Comparison of ENCODE assay signal across 28 cellular contexts in the genomic region with DNA sequence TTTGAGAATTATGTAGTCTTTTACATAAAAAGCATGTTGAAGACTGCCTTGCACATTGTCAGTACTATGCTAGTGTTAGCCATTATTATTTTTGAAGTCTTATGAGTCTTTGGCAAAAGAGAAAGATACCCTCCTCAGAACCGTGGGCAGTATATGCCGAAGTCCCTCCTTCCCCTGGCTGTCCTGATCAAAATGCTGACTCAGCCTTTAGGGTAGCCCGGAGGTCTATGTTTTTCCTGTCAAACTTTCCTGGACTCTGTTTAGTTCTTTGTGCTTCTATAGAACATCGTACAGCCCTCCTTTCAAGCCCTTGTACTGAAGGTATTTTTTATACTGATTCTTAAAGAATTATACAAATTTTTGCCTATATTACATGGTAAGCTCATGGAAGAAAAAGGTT.
"Had no signal": no experiment of that assay in that cellular context is flagged by ENCODE, and none has a peak within 500 bp of the region (broad histone marks: within the 10 kb centered on the region; RNA-seq: fewer than 3 reads in every experiment).

No MANE protein-coding gene starts in this region.

- H3K27me3 ChIP-seq: gastrocnemius medialis, left lung had no signal

- H3K9me3 Mint-ChIP-seq: dendritic cell treated with granulocyte-macrophage colony-stimulating factor and Interleukin-4, amounts not matched to agents 40 ng/mL and 50 ng/mL, for 4 days; effector memory CD8-positive, alpha-beta T cell; endodermal cell; mesothelial cell of epicardium; naive thymus-derived CD8-positive, alpha-beta T cell had no signal

- H3K4me1 Mint-ChIP-seq: naive B cell had no signal

- H3K27ac ChIP-seq: epithelial cell of prostate, esophagus squamous epithelium, gastrocnemius medialis, heart right ventricle, left lung, lower lobe of right lung had no signal

- H3K36me3 Mint-ChIP-seq: mesothelial cell of epicardium; naive B cell; naive thymus-derived CD8-positive, alpha-beta T cell had no signal

- H3K27me3 Mint-ChIP-seq: dendritic cell treated with granulocyte-macrophage colony-stimulating factor and Interleukin-4, amounts not matched to agents 40 ng/mL and 50 ng/mL, for 4 days; naive B cell had no signal

- H3K36me3 ChIP-seq: esophagus squamous epithelium, gastrocnemius medialis, heart right ventricle, left lung, lower lobe of right lung had no signal

- H3K9me3 ChIP-seq: esophagus squamous epithelium, gastrocnemius medialis, heart right ventricle, left lung, lower lobe of right lung, mucosa of descending colon had no signal

- ATAC-seq: effector memory CD8-positive, alpha-beta T cell; esophagus mucosa; gastrocnemius medialis; heart right ventricle; left cardiac atrium; left lung; left ventricle myocardium superior; lower lobe of right lung; mucosa of descending colon; naive thymus-derived CD8-positive, alpha-beta T cell had no signal

- DNase-seq: cortex of kidney; effector CD8-positive, alpha-beta T cell; effector memory CD8-positive, alpha-beta T cell; endodermal cell; erythroblast; esophagus squamous epithelium; foreskin fibroblast; foreskin melanocyte; gastrocnemius medialis; glutamatergic neuron; head of caudate nucleus; heart right ventricle; hippocampal formation; left cardiac atrium; left lung; left ventricle myocardium superior; lower lobe of right lung; mesenchymal stem cell; mucosa of descending colon; naive B cell; naive thymus-derived CD8-positive, alpha-beta T cell had no signal

- H3K4me3 Mint-ChIP-seq: dendritic cell treated with granulocyte-macrophage colony-stimulating factor and Interleukin-4, amounts not matched to agents 40 ng/mL and 50 ng/mL, for 4 days; effector memory CD8-positive, alpha-beta T cell; endodermal cell; mesothelial cell of epicardium; naive B cell; naive thymus-derived CD8-positive, alpha-beta T cell had no signal

- H3K27ac Mint-ChIP-seq: dendritic cell treated with granulocyte-macrophage colony-stimulating factor and Interleukin-4, amounts not matched to agents 40 ng/mL and 50 ng/mL, for 4 days; effector memory CD8-positive, alpha-beta T cell; endodermal cell; mesothelial cell of epicardium; naive B cell; naive thymus-derived CD8-positive, alpha-beta T cell had no signal

- H3K4me1 ChIP-seq: esophagus squamous epithelium, gastrocnemius medialis, left lung, lower lobe of right lung had no signal

- H3K4me3 ChIP-seq: esophagus squamous epithelium, gastrocnemius medialis, heart right ventricle, left lung, lower lobe of right lung, mucosa of descending colon had no signal

- FAIRE-seq: endometrium, islet of Langerhans, keratinocyte had no signal
